ENCODE assay signal across 11 cellular contexts in genomic region chr1:180623579-180624347, GRCh38. TPM values are rescaled to one million over a fixed set of nuclear protein-coding genes. Genes with fewer than 3 reads are reported as not detected.
DNase-seq lines count a peak whose midpoint lies in the region; ATAC-seq and TF ChIP-seq lines count a peak whose summit lies in the region.
"Had no signal": no experiment of that assay in that cellular context is flagged by ENCODE, and none has a peak within 500 bp of the region (broad histone marks: within the 10 kb centered on the region; RNA-seq: fewer than 3 reads in every experiment).

No MANE protein-coding gene starts in this region.

- no peaks in the 10 kb centered on the region for H3K36me3 Mint-ChIP-seq in MCF 10A (ENCODE audit: insufficient read depth, unreplicated experiment)
- H3K36me3 Mint-ChIP-seq in type B pancreatic cell: no peaks in the 10 kb centered on the region
- H3K36me3 Mint-ChIP-seq: CD4-positive, CD25-positive, alpha-beta regulatory T cell; T-cell had no signal

- no peak overlapping the region for H3K27ac ChIP-seq in mammary epithelial cell (ENCODE audit: insufficient read depth, low read depth, low read length)
- no peak overlapping the region for H3K27ac ChIP-seq in SK-N-SH (ENCODE audit: low read depth in 2 of 2, low read length in 1 of 2)
- no peak overlapping the region for H3K27ac ChIP-seq in ascending aorta

- no peaks in the 10 kb centered on the region for H3K79me2 ChIP-seq in mammary epithelial cell (ENCODE audit: insufficient read depth, low read length)
- H3K79me2 ChIP-seq in SK-N-SH (ENCODE audit: insufficient read depth): no peaks in the 10 kb centered on the region

- H3K4me1 ChIP-seq in mammary epithelial cell (ENCODE audit: insufficient read depth, low read length) (no peaks in the 10 kb centered on the region), SK-N-SH (ENCODE audit: control insufficient read depth in 1 of 2, insufficient read depth in 2 of 2, low read depth in 1 of 2, low read length in 1 of 2) (no peaks in the 10 kb centered on the region), ascending aorta (no peaks in the 10 kb centered on the region)

- DNase-seq in MCF 10A (ENCODE audit: unreplicated experiment) (peak; percentile 28), mammary epithelial cell (no peak), SK-N-SH (no peak), fibroblast of peridontal ligament (ENCODE audit: extremely low read depth) (peak; percentile 57), type B pancreatic cell (ENCODE audit: extremely low spot score, unreplicated experiment) (no peak), ascending aorta (ENCODE audit: low spot score in 2 of 2) (no peak), NOMO-1 (lab: John Stamatoyannopoulos, UW; ENCODE audit: unreplicated experiment in 2 of 2) (no peak)
- DNase-seq: CD4-positive, CD25-positive, alpha-beta regulatory T cell; NCI-H187 treated with DMSO at 0.1 percent for 48 hours; T-cell had no signal

- no peaks in the 10 kb centered on the region for H3K4me1 Mint-ChIP-seq in MCF 10A (ENCODE audit: insufficient read depth, unreplicated experiment)
- H3K4me1 Mint-ChIP-seq in type B pancreatic cell (ENCODE audit: unreplicated experiment): no peaks in the 10 kb centered on the region
- H3K4me1 Mint-ChIP-seq: T-cell had no signal

- in situ Hi-C loops in mammary epithelial cell (cut with MboI; ENCODE audit: low sequenced_read_pairs in 2 of 2): loop anchor here in 1 of 2 donors (10.0 kb wide), 1 partner anchor 109 kb away; no protein-coding TSS in a partner anchor

- TF ChIP-seq RAD21 in SK-N-SH (IDR thresholded peaks at IDR 0.05; ENCODE audit: low read length): peak; percentile 32

- H3K9me3 Mint-ChIP-seq in MCF 10A (ENCODE audit: unreplicated experiment): no peaks in the 10 kb centered on the region
- H3K9me3 Mint-ChIP-seq in type B pancreatic cell: no peaks in the 10 kb centered on the region
- H3K9me3 Mint-ChIP-seq: T-cell had no signal

- no peak for TF ChIP-seq EP300 in SK-N-SH (IDR thresholded peaks at IDR 0.05; ENCODE audit: borderline replicate concordance in 1 of 2, low read depth in 1 of 2, low read length in 1 of 2)

- WGBS in mammary epithelial cell (ENCODE audit: low coverage, missing lambda C conversion rate): 97% methylated on average over 3 of the region's 3 CpGs
- 95% methylated on average over 3 of the region's 3 CpGs for WGBS in SK-N-SH (ENCODE audit: low lambda C conversion rate)

- H3K4me3 Mint-ChIP-seq in MCF 10A (ENCODE audit: unreplicated experiment) (no peak overlapping the region), type B pancreatic cell (no peak overlapping the region)
- H3K4me3 Mint-ChIP-seq: CD4-positive, CD25-positive, alpha-beta regulatory T cell; T-cell had no signal

- H3F3A ChIP-seq in SK-N-SH (replicated peaks; ENCODE audit: insufficient read depth): no peaks in the 10 kb centered on the region

- H3K36me3 ChIP-seq in mammary epithelial cell (ENCODE audit: insufficient read depth, low read length) (no peaks in the 10 kb centered on the region), SK-N-SH (replicated peaks in 1 of 2; ENCODE audit: control insufficient read depth in 1 of 2, insufficient read depth in 2 of 2, low read length in 1 of 2) (no peaks in the 10 kb centered on the region), ascending aorta (no peaks in the 10 kb centered on the region)

- intact Hi-C loops in MCF 10A (cut with micrococcal nuclease) (no loop called here), mammary epithelial cell (cut with micrococcal nuclease) (no loop called here), ascending aorta (cut with DNase I) (no loop called here)

- POLR2A ChIA-PET in MCF 10A (lab: Yijun Ruan, JAX): no interaction called here
- POLR2A ChIA-PET in SK-N-SH (lab: Yijun Ruan, JAX): no interaction called here

- H3K27me3 Mint-ChIP-seq in MCF 10A (ENCODE audit: insufficient read depth, unreplicated experiment): peaks cover 11% of the 10 kb centered on the region
- H3K27me3 Mint-ChIP-seq in type B pancreatic cell: peaks cover 3% of the 10 kb centered on the region

- H4K20me1 ChIP-seq in mammary epithelial cell (ENCODE audit: insufficient read depth, low read length) (no peaks in the 10 kb centered on the region), SK-N-SH (ENCODE audit: insufficient read depth) (no peaks in the 10 kb centered on the region)

- H3K27me3 ChIP-seq in mammary epithelial cell (ENCODE audit: insufficient read depth, low read length) (no peaks in the 10 kb centered on the region), SK-N-SH (ENCODE audit: insufficient read depth) (no peaks in the 10 kb centered on the region), ascending aorta (no peaks in the 10 kb centered on the region)

- H3K27ac Mint-ChIP-seq in MCF 10A (ENCODE audit: low read depth, unreplicated experiment): no peak overlapping the region
- H3K27ac Mint-ChIP-seq in type B pancreatic cell: no peak overlapping the region
- H3K27ac Mint-ChIP-seq: T-cell had no signal

- no peak overlapping the region for H3K4me3 ChIP-seq in mammary epithelial cell (replicated peaks in 1 of 3; ENCODE audit: insufficient read depth in 1 of 3, low read depth in 2 of 3, low read length in 3 of 3)
- H3K4me3 ChIP-seq in SK-N-SH (ENCODE audit: low read depth in 2 of 2, low read length in 1 of 2): no peak overlapping the region
- H3K4me3 ChIP-seq in ascending aorta: no peak overlapping the region

- H3K4me2 ChIP-seq in mammary epithelial cell (ENCODE audit: insufficient read depth, low read depth, low read length) (no peak overlapping the region), SK-N-SH (no peak overlapping the region)

- ATAC-seq in HG02642 (IDR thresholded peaks at IDR 0.05; ENCODE audit: poor library complexity, unreplicated experiment): no peak
- ATAC-seq: T-cell had no signal

- CTCF ChIA-PET in MCF 10A (lab: Yijun Ruan, JAX): interaction anchor here (1.3 kb wide), 1 partner anchor 92 kb away, joined by 5 read pairs; no protein-coding TSS in a partner anchor
- CTCF ChIA-PET in mammary epithelial cell (lab: Charles Lee; ENCODE audit: low non-redundant PET): no interaction called here
- CTCF ChIA-PET in SK-N-SH (lab: Yijun Ruan, JAX): no interaction called here

- dilution Hi-C loops in mammary epithelial cell (cut with HindIII; ENCODE audit: low sequenced_read_pairs): no loop called here

- H3K9me2 ChIP-seq in SK-N-SH: no peaks in the 10 kb centered on the region

- BruUV-seq in MCF 10A (replicated peaks; lab: Mats Ljungman, UMichigan) (no TSS peak), mammary epithelial cell (replicated peaks; lab: Mats Ljungman, UMichigan) (no TSS peak)

- H3K9ac ChIP-seq in mammary epithelial cell (ENCODE audit: insufficient read depth, low read length) (no peak overlapping the region), SK-N-SH (no peak overlapping the region)

- H3K9me3 ChIP-seq in mammary epithelial cell (replicated peaks; ENCODE audit: insufficient read depth, low read length): no peaks in the 10 kb centered on the region
- no peaks in the 10 kb centered on the region for H3K9me3 ChIP-seq in SK-N-SH
- H3K9me3 ChIP-seq in ascending aorta: no peaks in the 10 kb centered on the region

- H2AFZ ChIP-seq in mammary epithelial cell (ENCODE audit: low read depth, low read length) (no peak overlapping the region), SK-N-SH (ENCODE audit: low read depth) (no peak overlapping the region)

- no peak for TF ChIP-seq CTCF in MCF 10A (IDR thresholded peaks at IDR 0.05; ENCODE audit: unreplicated experiment)
- TF ChIP-seq CTCF in mammary epithelial cell (conservative IDR thresholded peaks at IDR 0.05 in 1 of 2, IDR thresholded peaks at IDR 0.05 in 1 of 2; ENCODE audit: extremely low read depth in 1 of 2, insufficient read depth in 1 of 2, low read depth in 1 of 2, low read length in 2 of 2): peak in 1 of 2 donors; percentile 23
- TF ChIP-seq CTCF in SK-N-SH (IDR thresholded peaks at IDR 0.05): peak; percentile 42
- peak; percentile 54 for TF ChIP-seq CTCF in type B pancreatic cell (conservative IDR thresholded peaks at IDR 0.05)
- peak in 1 of 3 experiments; percentile 22 for TF ChIP-seq CTCF in ascending aorta (IDR thresholded peaks at IDR 0.05)

TF ChIP-seq in SK-N-SH, 30 proteins besides CTCF, POLR2A, EP300 and RAD21:
- no peak for TF ChIP-seq NFIC (IDR thresholded peaks at IDR 0.05; ENCODE audit: borderline replicate concordance)
- no peak for TF ChIP-seq GATA2 (CRISPR knock-in tag; IDR thresholded peaks at IDR 0.05)
- no peak for TF ChIP-seq NRF1 (IDR thresholded peaks at IDR 0.05; ENCODE audit: low read depth, low read length)
- no peak for TF ChIP-seq USF2 (IDR thresholded peaks at IDR 0.05; ENCODE audit: borderline replicate concordance, low read depth, low read length)
- no peak for TF ChIP-seq ZBTB33 (IDR thresholded peaks at IDR 0.05; ENCODE audit: borderline replicate concordance, low read depth)
- peak; percentile 5; the same call in 1 of the 2 replicates for TF ChIP-seq SMC3 (IDR thresholded peaks at IDR 0.05; ENCODE audit: low read depth, low read length)
- TF ChIP-seq FOXJ3 (CRISPR knock-in tag; IDR thresholded peaks at IDR 0.05): no peak

RNA-seq across cellular contexts. Expression of gene XPR1, which starts 8.1 kb away (rescaled TPM):
- 38.6 and 39.7 TPM in 2 replicates for total RNA-seq in MCF 10A (2022)
- total RNA-seq in mammary epithelial cell: 100 to 1,000 TPM in 1 of 2 donors, 10 to 100 TPM in 1; 44.1 to 109 TPM
- polyA plus RNA-seq in mammary epithelial cell: 21.4 TPM
- 62.5 TPM for polyA minus RNA-seq in mammary epithelial cell
- polyA plus RNA-seq in SK-N-SH (2012; rRNA removed): 7.9 and 11.5 TPM in 2 replicates
- polyA plus RNA-seq in SK-N-SH (2012; cell fraction: cytosol; rRNA removed): 11.4 and 12.2 TPM in 2 replicates
- polyA plus RNA-seq in SK-N-SH (2012; cell fraction: nucleus; rRNA removed): 4.1 and 6.8 TPM in 2 replicates
- total RNA-seq in type B pancreatic cell (ENCODE audit: low replicate concordance): 37.1 and 48.5 TPM in 2 replicates
- total RNA-seq in ascending aorta: 41.6 TPM

Comparison
In these comparisons a context has a peak if more than half of its experiments do, and no peak if none do; other contexts are left out.
1. DNase-seq: peak in MCF 10A (single experiment) and fibroblast of peridontal ligament (single experiment); none in mammary epithelial cell (single experiment), SK-N-SH (single experiment), type B pancreatic cell (single experiment), ascending aorta (0 of 2) and NOMO-1 (0 of 2).